ENCODE assay signal across 9 cellular contexts in the genomic region with DNA sequence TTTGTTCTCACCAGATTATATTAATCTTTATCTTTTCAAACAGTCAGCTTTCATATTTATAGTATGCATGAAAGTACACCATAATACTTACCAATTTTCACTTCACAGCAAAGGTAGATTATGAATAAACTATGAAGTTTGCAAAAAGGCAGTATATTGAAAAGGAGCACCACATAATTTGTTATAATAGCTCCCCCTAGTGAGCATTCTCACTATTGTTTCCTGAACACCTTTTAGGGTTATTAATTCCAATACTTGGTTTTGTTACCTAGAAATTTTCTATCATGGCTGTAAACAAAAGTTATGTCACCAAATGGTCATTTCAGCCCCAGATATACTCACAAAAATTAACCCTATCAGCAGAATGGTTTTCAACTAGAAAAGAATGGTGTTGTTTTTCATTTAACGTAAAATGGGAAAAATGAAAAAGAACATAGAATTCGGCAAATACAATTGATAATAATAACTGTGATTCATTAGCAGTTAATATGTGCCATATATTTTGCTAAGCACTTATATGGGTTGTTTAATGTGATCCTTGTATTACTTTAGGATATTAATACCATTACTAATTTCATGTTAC. TPM values are rescaled to one million over a fixed set of nuclear protein-coding genes. Genes with fewer than 3 reads are reported as not detected.
DNase-seq lines count a peak whose midpoint lies in the region; ATAC-seq and TF ChIP-seq lines count a peak whose summit lies in the region.
"Had no signal": no experiment of that assay in that cellular context is flagged by ENCODE, and none has a peak within 500 bp of the region (broad histone marks: within the 10 kb centered on the region; RNA-seq: fewer than 3 reads in every experiment).

No MANE protein-coding gene starts in this region.

- in situ Hi-C loops in G401 (cut with HindIII; ENCODE audit: low sequenced_read_pairs), result no loop called here

- TF ChIP-seq POLR2A in thyroid gland (IDR thresholded peaks at IDR 0.05), result no peak

- WGBS in thyroid gland, 2 donors, result 96% methylated on average over 2 of the region's 2 CpGs

- no peaks in the 10 kb centered on the region for H3K4me1 ChIP-seq in thyroid gland

- peak; percentile 53 for ATAC-seq in HG02610 (IDR thresholded peaks at IDR 0.05; ENCODE audit: unreplicated experiment)
- ATAC-seq in HG03432 (IDR thresholded peaks at IDR 0.05; ENCODE audit: unreplicated experiment), result no peak
- no peak for ATAC-seq in HG03175 (IDR thresholded peaks at IDR 0.05; ENCODE audit: unreplicated experiment)

- H3K4me3 ChIP-seq in fibroblast of pulmonary artery (replicated peaks; ENCODE audit: low read depth, low read length), result no peak overlapping the region
- H3K4me3 ChIP-seq in thyroid gland (replicated peaks in 1 of 3), result no peak overlapping the region

- TF ChIP-seq CTCF in fibroblast of pulmonary artery (IDR thresholded peaks at IDR 0.05; ENCODE audit: low read length, missing control alignments), result peak; percentile 70
- peak in 4 of 6 experiments; percentile 31 to 62 (median 54) for TF ChIP-seq CTCF in thyroid gland (IDR thresholded peaks at IDR 0.05)

- H3K36me3 ChIP-seq in thyroid gland, result no peaks in the 10 kb centered on the region

- intact Hi-C loops in thyroid gland (cut with DNase I), result no loop called here

- H3K27me3 ChIP-seq in thyroid gland, result no peaks in the 10 kb centered on the region

- H3K27ac ChIP-seq in thyroid gland, result no peak overlapping the region

- H3K9me3 ChIP-seq in thyroid gland, result no peaks in the 10 kb centered on the region

- DNase-seq in G401 (ENCODE audit: low spot score), result peak; percentile 31
- peak; percentile 50 for DNase-seq in RKO (ENCODE audit: low spot score)
- peak; percentile 39 for DNase-seq in fibroblast of pulmonary artery (ENCODE audit: low read depth)
- DNase-seq in thyroid gland, result no peak
- DNase-seq in dedifferentiated amniotic fluid mesenchymal stem cell (ENCODE audit: extremely low spot score), result no peak

RNA-seq across cellular contexts. Expression of a gene that starts 30.2 kb away (rescaled TPM):
- total RNA-seq in G401 (2014; rRNA removed; shearing (Covaris generic)), result not detected in 2 replicates
- total RNA-seq in thyroid gland, result 10 to 100 TPM in 1 of 4 donors, under 1 TPM in 1, not detected in 2; 0.40 to 19.1 TPM
- total RNA-seq: skeletal muscle tissue had no signal

RNA-seq across cellular contexts. Expression of a gene that starts 53.7 kb away (rescaled TPM):
- total RNA-seq in G401 (2014; rRNA removed; shearing (Covaris generic)), result not detected in 2 replicates
- total RNA-seq in thyroid gland, result 10 to 100 TPM; 37.9 to 55.5 (median 46.2) TPM

Comparison
In these comparisons a context has a peak if more than half of its experiments do, and no peak if none do; other contexts are left out.
1. DNase-seq: peak in G401 (single experiment), RKO (single experiment) and fibroblast of pulmonary artery (single experiment); none in thyroid gland (0 of 2) and dedifferentiated amniotic fluid mesenchymal stem cell (single experiment).
2. RNA of a gene that starts 53.7 kb away (total RNA-seq): 37.9 to 55.5 TPM in thyroid gland; not detected in G401; every median in the first group is over 10 times any median in the second.